ENCODE assay signal across 8 cellular contexts in genomic region chrX:18425199-18426003, GRCh38. TPM values are rescaled to one million over a fixed set of nuclear protein-coding genes. Genes with fewer than 3 reads are reported as not detected.
A peak's percentile ranks its signal among the peaks of the same experiment; 100 is the strongest.
DNase-seq lines count a peak whose midpoint lies in the region; ATAC-seq and TF ChIP-seq lines count a peak whose summit lies in the region.

Gene CDKL5 (plus strand): TSS chrX:18425608. CDS start chrX:18507097, 81,489 bp downstream.

- no peaks in the 10 kb centered on the region for H3K27me3 ChIP-seq in GM06990 (replicated peaks; ENCODE audit: control insufficient read depth, insufficient read depth, low read length)

- peak within 1 kb of the TSS; percentile 63 for H3K27ac ChIP-seq in substantia nigra (ENCODE audit: low read depth, low read length, poor library complexity, severe bottlenecking)

- peak within 1 kb of the TSS; percentile 36 to 64 for H3K27ac Mint-ChIP-seq in activated naive CD4-positive, alpha-beta T cell treated with anti-CD3 and anti-CD28 coated beads, Interleukin-2, amount 50 U/mL, for 72 hours

- DNase-seq in GM06990 (ENCODE audit: extremely low read depth, insufficient read length), result peak; percentile 97
- DNase-seq in NCI-H1092 treated with DMSO at 0.1 percent for 48 hours (lab: John Stamatoyannopoulos, UW), result peak; percentile 98
- peak; percentile 88 to 93 for DNase-seq in activated naive CD4-positive, alpha-beta T cell treated with anti-CD3 and anti-CD28 coated beads, Interleukin-2, amount 50 U/mL, for 72 hours (ENCODE audit: low spot score in 2 of 2)
- DNase-seq in glomerular endothelial cell (ENCODE audit: extremely low read depth, low read depth, low spot score), result peak; percentile 39
- peak; percentile 77 for DNase-seq in non-pigmented ciliary epithelial cell (ENCODE audit: low read depth)
- DNase-seq in substantia nigra (lab: John Stamatoyannopoulos, UW), result peak; percentile 43 to 97 (median 92)

- H3K9me3 Mint-ChIP-seq in activated naive CD4-positive, alpha-beta T cell treated with anti-CD3 and anti-CD28 coated beads, Interleukin-2, amount 50 U/mL, for 72 hours, result no peaks in the 10 kb centered on the region

- ATAC-seq in HG02623 (IDR thresholded peaks at IDR 0.05; ENCODE audit: unreplicated experiment), result peak; percentile 93
- ATAC-seq in SK-N-SH treated with all-trans-retinoic acid at 6 μM for 48 hours, result peak; percentile 89
- peak; percentile 92 to 94 for ATAC-seq in activated naive CD4-positive, alpha-beta T cell treated with anti-CD3 and anti-CD28 coated beads, Interleukin-2, amount 50 U/mL, for 72 hours

- H3K4me3 ChIP-seq in GM06990 (replicated peaks; ENCODE audit: low read depth, low read length), result peak within 1 kb of the TSS; percentile 74

- H3K36me3 ChIP-seq in GM06990 (ENCODE audit: control insufficient read depth, insufficient read depth, low read length), result no peaks in the 10 kb centered on the region

- H3K36me3 Mint-ChIP-seq in activated naive CD4-positive, alpha-beta T cell treated with anti-CD3 and anti-CD28 coated beads, Interleukin-2, amount 50 U/mL, for 72 hours, result no peaks in the 10 kb centered on the region

- TF ChIP-seq CTCF in GM06990 (IDR thresholded peaks at IDR 0.05; ENCODE audit: insufficient read depth, low read length, poor library complexity, severe bottlenecking), result no peak

TF ChIP-seq in SK-N-SH treated with all-trans-retinoic acid at 6 μM for 48 hours, 23 proteins besides CTCF, POLR2A, EP300 and RAD21:
- TF ChIP-seq CSDC2 (CRISPR knock-in tag; IDR thresholded peaks at IDR 0.05) (peak; percentile 51; the same call in 1 of the 2 replicates), ISL1 (CRISPR knock-in tag; IDR thresholded peaks at IDR 0.05) (no peak), ZFP3 (CRISPR knock-in tag; IDR thresholded peaks at IDR 0.05) (peak; percentile 68; the same call in 1 of the 2 replicates), TSHZ2 (CRISPR knock-in tag; IDR thresholded peaks at IDR 0.05) (peak; percentile 70; the same call in 1 of the 2 replicates)

RNA-seq across cellular contexts. Expression of gene CDKL5, which starts in this region (rescaled TPM):
- 1 to 10 TPM; 1.1 to 1.3 TPM for total RNA-seq in activated naive CD4-positive, alpha-beta T cell treated with anti-CD3 and anti-CD28 coated beads, Interleukin-2, amount 50 U/mL, for 72 hours
- 3.9 and 5.4 TPM in 2 replicates for total RNA-seq in glomerular endothelial cell

Comparison
In these comparisons a context has a peak if more than half of its experiments do, and no peak if none do; other contexts are left out.
1. Peak in every context shown above with its lines: DNase-seq, ATAC-seq, H3K4me3 ChIP-seq and H3K27ac ChIP-seq.
2. DNase-seq: peak in every context shown above with its lines; median percentile 98 in NCI-H1092 treated with DMSO at 0.1 percent for 48 hours; 97 in GM06990; 92 in substantia nigra; 90 in activated naive CD4-positive, alpha-beta T cell treated with anti-CD3 and anti-CD28 coated beads, Interleukin-2, amount 50 U/mL, for 72 hours; 77 in non-pigmented ciliary epithelial cell; 39 in glomerular endothelial cell.